In the genomic region with DNA sequence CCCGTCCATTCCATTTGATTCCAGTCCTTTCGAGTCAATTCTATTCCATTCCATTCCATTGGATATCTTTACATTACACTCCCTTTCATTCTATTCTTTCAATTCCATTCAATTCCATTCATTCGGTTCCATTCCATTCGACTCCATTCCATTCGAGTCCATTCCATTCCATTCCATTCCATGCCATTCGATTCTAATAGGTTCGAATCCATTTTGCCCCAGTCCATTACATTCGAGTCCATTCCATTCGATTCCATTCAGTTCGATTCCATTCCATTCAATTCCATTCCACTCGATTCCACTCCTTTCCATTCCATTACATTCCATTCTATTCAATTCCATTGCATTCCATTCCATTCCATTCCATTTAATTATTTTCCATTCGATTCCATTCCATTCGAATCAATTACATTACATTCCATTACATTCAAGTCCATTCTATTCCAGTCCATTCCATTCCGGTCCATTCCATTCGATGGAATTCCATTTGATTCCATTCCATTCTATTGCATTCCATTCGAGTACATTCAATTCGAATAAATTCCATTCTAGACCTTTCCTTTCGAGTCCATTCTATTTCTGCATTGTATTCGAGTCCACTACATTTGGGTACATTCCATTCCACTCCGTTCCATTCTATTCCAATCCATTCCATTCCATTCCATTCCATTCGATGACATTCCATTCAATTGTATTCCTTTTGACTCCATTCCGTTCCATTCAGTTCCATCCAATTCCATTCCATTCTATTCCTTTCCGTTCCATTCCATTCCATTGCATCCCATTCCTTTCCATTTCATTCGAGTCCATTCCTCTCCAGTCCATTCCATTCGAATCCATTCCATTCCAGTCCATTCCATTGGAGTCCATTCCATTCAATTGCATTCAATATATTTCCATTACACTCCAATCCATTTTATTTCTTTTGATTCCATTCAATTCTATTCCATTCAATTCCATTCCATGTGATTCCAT, we compare ENCODE assay signal across 24 cellular contexts.
DNase-seq lines count a peak whose midpoint lies in the region; ATAC-seq and TF ChIP-seq lines count a peak whose summit lies in the region.
"Had no signal": no experiment of that assay in that cellular context is flagged by ENCODE, and none has a peak within 500 bp of the region (broad histone marks: within the 10 kb centered on the region; RNA-seq: fewer than 3 reads in every experiment).

No MANE protein-coding gene starts in this region.

- no peak for TF ChIP-seq CTCF in left ventricle myocardium inferior (IDR thresholded peaks at IDR 0.05; ENCODE audit: borderline replicate concordance)

- peaks cover 0 to 7% (median 0%) of the 10 kb centered on the region in 3 donors for H3K4me1 Mint-ChIP-seq in IgD-negative memory B cell
- H3K4me1 Mint-ChIP-seq in naive thymus-derived CD4-positive, alpha-beta T cell, result peaks cover 0 to 20% (median 0%) of the 10 kb centered on the region in 7 donors

- no peaks in the 10 kb centered on the region for H3K4me1 ChIP-seq in left ventricle myocardium inferior
- no peaks in the 10 kb centered on the region for H3K4me1 ChIP-seq in naive thymus-derived CD4-positive, alpha-beta T cell (ENCODE audit: control insufficient read depth in 2 of 2, insufficient read depth in 2 of 2, low read length in 2 of 2)
- no peaks in the 10 kb centered on the region for H3K4me1 ChIP-seq in aorta (ENCODE audit: control insufficient read depth in 1 of 2, insufficient read depth in 2 of 2, low read length in 2 of 2)

- H3K27me3 Mint-ChIP-seq in IgD-negative memory B cell, result no peaks in the 10 kb centered on the region
- no peaks in the 10 kb centered on the region for H3K27me3 Mint-ChIP-seq in naive thymus-derived CD4-positive, alpha-beta T cell
- H3K27me3 Mint-ChIP-seq: CD4-positive, CD25-positive, alpha-beta regulatory T cell had no signal

- H3K27ac ChIP-seq in left ventricle myocardium inferior (replicated peaks), result no peak overlapping the region
- H3K27ac ChIP-seq in naive thymus-derived CD4-positive, alpha-beta T cell (ENCODE audit: low read depth, low read length), result no peak overlapping the region
- H3K27ac ChIP-seq in aorta (ENCODE audit: low read depth in 1 of 2, low read length in 2 of 2), result no peak overlapping the region
- H3K27ac ChIP-seq: 22Rv1, HL-60 had no signal

- H3K4me3 Mint-ChIP-seq in IgD-negative memory B cell, result no peak overlapping the region
- H3K4me3 Mint-ChIP-seq in naive thymus-derived CD4-positive, alpha-beta T cell, result no peak overlapping the region
- H3K4me3 Mint-ChIP-seq: CD4-positive, CD25-positive, alpha-beta regulatory T cell had no signal

- DNase-seq in Right ventricle myocardium inferior (ENCODE audit: missing footprints) (no peak), left ventricle myocardium inferior (no peak), aorta (no peak), AML-193 (lab: John Stamatoyannopoulos, UW) (no peak), germinal center (ENCODE audit: low spot score) (no peak), NCI-H1694 treated with DMSO at 0.1 percent for 48 hours (lab: John Stamatoyannopoulos, UW) (no peak)
- DNase-seq in naive thymus-derived CD4-positive, alpha-beta T cell, result no peak
- DNase-seq: ACHN; CD4-positive, CD25-positive, alpha-beta regulatory T cell; DMS53; NCI-H1092; NCI-H1417 treated with DMSO at 0.1 percent for 48 hours; NCI-H187; NCI-H2081 treated with DMSO at 0.1 percent for 48 hours; NCI-H2171; NCI-H226; NCI-H510A; NCI-H69; RPMI8226; SHP77 had no signal

- intact Hi-C loops in Right ventricle myocardium inferior (cut with DNase I), result no loop called here
- intact Hi-C loops in left ventricle myocardium inferior (cut with micrococcal nuclease), result no loop called here
- intact Hi-C loops in naive thymus-derived CD4-positive, alpha-beta T cell (cut with micrococcal nuclease), result no loop called here
- intact Hi-C loops in aorta (cut with DNase I), result no loop called here

- no peak overlapping the region for H3K4me3 ChIP-seq in left ventricle myocardium inferior
- no peak overlapping the region for H3K4me3 ChIP-seq in naive thymus-derived CD4-positive, alpha-beta T cell (ENCODE audit: low read length)
- no peak overlapping the region for H3K4me3 ChIP-seq in aorta (ENCODE audit: low read length in 2 of 2)

- H3K27me3 ChIP-seq in left ventricle myocardium inferior (ENCODE audit: low read depth) (no peaks in the 10 kb centered on the region), aorta (ENCODE audit: control insufficient read depth in 1 of 2, insufficient read depth in 2 of 2, low read length in 1 of 2) (no peaks in the 10 kb centered on the region)
- no peaks in the 10 kb centered on the region for H3K27me3 ChIP-seq in naive thymus-derived CD4-positive, alpha-beta T cell (ENCODE audit: control insufficient read depth in 2 of 2, insufficient read depth in 2 of 2, low read length in 2 of 2)

- no peaks in the 10 kb centered on the region for H3K36me3 ChIP-seq in left ventricle myocardium inferior
- no peaks in the 10 kb centered on the region for H3K36me3 ChIP-seq in naive thymus-derived CD4-positive, alpha-beta T cell (ENCODE audit: control insufficient read depth in 2 of 3, insufficient read depth in 3 of 3, low read length in 3 of 3)
- no peaks in the 10 kb centered on the region for H3K36me3 ChIP-seq in aorta (ENCODE audit: control insufficient read depth in 1 of 2, insufficient read depth in 2 of 2, low read length in 1 of 2)

- no peaks in the 10 kb centered on the region for H3K9me3 ChIP-seq in left ventricle myocardium inferior (replicated peaks)
- H3K9me3 ChIP-seq in naive thymus-derived CD4-positive, alpha-beta T cell (ENCODE audit: control insufficient read depth in 2 of 3, low read length in 3 of 3), result peaks cover 0 to 30% (median 12%) of the 10 kb centered on the region in 3 experiments
- H3K9me3 ChIP-seq in aorta (ENCODE audit: control insufficient read depth, low read length), result peaks cover 12% of the 10 kb centered on the region

- ATAC-seq in Right ventricle myocardium inferior (peak; percentile 27), aorta (ENCODE audit: low FRiP score) (peak; percentile 44)
- ATAC-seq in naive thymus-derived CD4-positive, alpha-beta T cell, result peak; percentile 36
- ATAC-seq: HCT116 had no signal

- peaks cover 0 to 37% (median 36%) of the 10 kb centered on the region in 3 donors for H3K9me3 Mint-ChIP-seq in IgD-negative memory B cell
- H3K9me3 Mint-ChIP-seq in naive thymus-derived CD4-positive, alpha-beta T cell, result peaks cover 0 to 17% (median 0%) of the 10 kb centered on the region in 11 donors

- peak overlapping the region in 2 of 3 donors; percentile 5 to 27 for H3K27ac Mint-ChIP-seq in IgD-negative memory B cell
- no peak overlapping the region for H3K27ac Mint-ChIP-seq in naive thymus-derived CD4-positive, alpha-beta T cell

- 73 to 74% methylated on average over 25 of the region's 25 CpGs for WGBS in aorta, 2 donors

- POLR2A ChIA-PET in naive thymus-derived CD4-positive, alpha-beta T cell (lab: Charles Lee), result no interaction called here

- CTCF ChIA-PET in naive thymus-derived CD4-positive, alpha-beta T cell (lab: Charles Lee), result no interaction called here

- H3K36me3 Mint-ChIP-seq in IgD-negative memory B cell, result peaks cover 3% of the 10 kb centered on the region
- peaks cover 0 to 34% (median 5%) of the 10 kb centered on the region in 5 donors for H3K36me3 Mint-ChIP-seq in naive thymus-derived CD4-positive, alpha-beta T cell

Comparison
In these comparisons a context has a peak if more than half of its experiments do, and no peak if none do; other contexts are left out.
1. H3K27ac Mint-ChIP-seq: peak in IgD-negative memory B cell (2 of 3); none in naive thymus-derived CD4-positive, alpha-beta T cell (0 of 9).
2. Peak in every context shown above with its lines, with median percentiles within 50 percentile points of each other: ATAC-seq.